22 cellular contexts compared by ENCODE assay signal in the genomic region with DNA sequence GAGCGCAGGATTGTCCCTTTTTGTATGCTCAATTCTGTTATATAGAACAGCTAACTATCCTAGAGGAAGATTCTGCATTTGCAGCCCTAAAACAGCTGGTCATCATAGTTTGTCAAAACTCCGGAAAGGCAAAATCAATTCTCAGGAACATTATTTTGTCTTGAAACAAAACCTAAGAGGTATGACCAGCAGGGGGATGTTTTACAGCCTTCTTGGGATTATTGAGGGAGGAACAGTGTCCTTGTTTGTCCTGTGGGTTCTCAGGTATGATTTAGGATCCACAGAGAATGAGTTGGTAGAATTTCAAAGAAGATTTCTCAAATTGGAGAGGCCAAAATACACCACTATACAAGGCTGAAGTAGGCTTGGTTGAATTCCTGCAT.
DNase-seq lines count a peak whose midpoint lies in the region; ATAC-seq and TF ChIP-seq lines count a peak whose summit lies in the region.
"Had no signal": no experiment of that assay in that cellular context is flagged by ENCODE, and none has a peak within 500 bp of the region (broad histone marks: within the 10 kb centered on the region; RNA-seq: fewer than 3 reads in every experiment).

No MANE protein-coding gene starts in this region.

- no peak for ATAC-seq in activated T-cell treated with anti-CD3 and anti-CD28 coated beads, Interleukin-2, amount 50 U/mL, for 72 hours (replicated peaks in 1 of 2)
- ATAC-seq in right lobe of liver, result no peak
- ATAC-seq: activated naive CD8-positive, alpha-beta T cell treated with anti-CD3 and anti-CD28 coated beads, Interleukin-2, amount 50 U/mL, for 24 hours; GM12878 had no signal

- no peaks in the 10 kb centered on the region for H3K36me3 ChIP-seq in kidney epithelial cell (ENCODE audit: control insufficient read depth, insufficient read depth, low read length)
- H3K36me3 ChIP-seq in smooth muscle cell (ENCODE audit: low read depth), result peaks cover 3% of the 10 kb centered on the region
- no peaks in the 10 kb centered on the region for H3K36me3 ChIP-seq in right lobe of liver
- H3K36me3 ChIP-seq: pancreas had no signal

- TF ChIP-seq CTCF in astrocyte of the spinal cord (IDR thresholded peaks at IDR 0.05; ENCODE audit: low read depth, low read length) (peak; percentile 20), kidney epithelial cell (IDR thresholded peaks at IDR 0.05; ENCODE audit: insufficient read depth, low read length, poor library complexity, severe bottlenecking) (peak; percentile 34), smooth muscle cell (IDR thresholded peaks at IDR 0.05; ENCODE audit: borderline replicate concordance, insufficient read depth, poor library complexity, severe bottlenecking) (peak; percentile 8), nephron progenitor cell (IDR thresholded peaks at IDR 0.05) (no peak), right lobe of liver (IDR thresholded peaks at IDR 0.05) (no peak)

- H3K4me2 ChIP-seq in smooth muscle cell, result peak overlapping the region; percentile 37
- H3K4me2 ChIP-seq: BLaER1 treated with 17β-estradiol and CSF1 and Interleukin-3, amounts not matched to agents 10 nM and 100 nM had no signal

- H3K27me3 Mint-ChIP-seq in activated T-cell treated with anti-CD3 and anti-CD28 coated beads, Interleukin-2, amount 50 U/mL, for 72 hours (ENCODE audit: low read depth), result no peaks in the 10 kb centered on the region
- no peaks in the 10 kb centered on the region for H3K27me3 Mint-ChIP-seq in nephron progenitor cell (ENCODE audit: low read depth, poor library complexity)
- H3K27me3 Mint-ChIP-seq: activated naive CD8-positive, alpha-beta T cell treated with anti-CD3 and anti-CD28 coated beads, Interleukin-2, amount 50 U/mL, for 24 hours had no signal

- H3K4me1 ChIP-seq in smooth muscle cell (ENCODE audit: low read depth), result peaks cover 20% of the 10 kb centered on the region
- H3K4me1 ChIP-seq in right lobe of liver, result peaks cover 0 to 47% (median 8%) of the 10 kb centered on the region in 4 donors

- H4K20me1 ChIP-seq in smooth muscle cell (ENCODE audit: low read depth), result peaks cover 100% of the 10 kb centered on the region

- no peak overlapping the region for H2AFZ ChIP-seq in smooth muscle cell (ENCODE audit: low read depth)

- H3K27me3 ChIP-seq in kidney epithelial cell (ENCODE audit: control insufficient read depth, insufficient read depth, low read length) (no peaks in the 10 kb centered on the region), smooth muscle cell (ENCODE audit: low read depth) (no peaks in the 10 kb centered on the region), right lobe of liver (no peaks in the 10 kb centered on the region)
- H3K27me3 ChIP-seq: BLaER1 treated with 17β-estradiol and CSF1 and Interleukin-3, amounts not matched to agents 10 nM and 100 nM; pancreas had no signal

- H3K36me3 Mint-ChIP-seq in activated T-cell treated with anti-CD3 and anti-CD28 coated beads, Interleukin-2, amount 50 U/mL, for 72 hours (ENCODE audit: insufficient read depth in 2 of 2), result peaks cover 0 to 1% of the 10 kb centered on the region in 2 donors
- peaks cover 40% of the 10 kb centered on the region for H3K36me3 Mint-ChIP-seq in nephron progenitor cell (ENCODE audit: low read depth)

- TF ChIP-seq POLR2A in right lobe of liver (IDR thresholded peaks at IDR 0.05), result no peak

- no peak overlapping the region for H3K9ac ChIP-seq in smooth muscle cell (ENCODE audit: low read depth)
- H3K9ac ChIP-seq: BLaER1 treated with 17β-estradiol and CSF1 and Interleukin-3, amounts not matched to agents 10 nM and 100 nM had no signal

- no peaks in the 10 kb centered on the region for H3F3A ChIP-seq in smooth muscle cell (ENCODE audit: low read depth)

- peaks cover 21% of the 10 kb centered on the region for H3K4me1 Mint-ChIP-seq in activated T-cell treated with anti-CD3 and anti-CD28 coated beads, Interleukin-2, amount 50 U/mL, for 72 hours (ENCODE audit: low read depth)
- H3K4me1 Mint-ChIP-seq in nephron progenitor cell, result peaks cover 20% of the 10 kb centered on the region

- intact Hi-C loops in right lobe of liver (cut with DNase I), result no loop called here

- H3K9me3 ChIP-seq in smooth muscle cell (replicated peaks; ENCODE audit: low read depth) (no peaks in the 10 kb centered on the region), right lobe of liver (no peaks in the 10 kb centered on the region)
- H3K9me3 ChIP-seq: pancreas had no signal

- in situ Hi-C loops in astrocyte of the spinal cord (cut with HindIII; ENCODE audit: low sequenced_read_pairs), result no loop called here

- WGBS in smooth muscle cell (ENCODE audit: low lambda C conversion rate), result 90% methylated on average over 2 of the region's 2 CpGs
- whole genome bisulfite sequencing in right lobe of liver (ENCODE audit: insufficient coverage, low coverage, low lambda C conversion rate, missing lambda C conversion rate), result 65% methylated on average over 2 of the region's 2 CpGs

- H3K4me3 ChIP-seq in astrocyte of the spinal cord (ENCODE audit: low read depth, low read length) (no peak overlapping the region), kidney epithelial cell (ENCODE audit: low read depth, low read length) (no peak overlapping the region), smooth muscle cell (no peak overlapping the region), right lobe of liver (no peak overlapping the region)
- H3K4me3 ChIP-seq: BLaER1 treated with 17β-estradiol and CSF1 and Interleukin-3, amounts not matched to agents 10 nM and 100 nM; GM12878; pancreas; skin epidermis had no signal

- DNase-seq in DMS 273 (lab: John Stamatoyannopoulos, UW; ENCODE audit: unreplicated experiment) (peak; percentile 9), DMS 273 treated with DMSO at 0.1 percent for 48 hours (lab: John Stamatoyannopoulos, UW) (no peak), astrocyte of the spinal cord (ENCODE audit: low read depth, low spot score) (no peak), kidney epithelial cell (ENCODE audit: low read depth) (no peak), smooth muscle cell (lab: John Stamatoyannopoulos, UW; ENCODE audit: unreplicated experiment) (no peak), nephron progenitor cell (no peak), right lobe of liver (no peak)
- DNase-seq in activated T-cell treated with anti-CD3 and anti-CD28 coated beads, Interleukin-2, amount 50 U/mL, for 72 hours, result no peak
- DNase-seq: 8988T; activated naive CD8-positive, alpha-beta T cell treated with anti-CD3 and anti-CD28 coated beads, Interleukin-2, amount 50 U/mL, for 24 hours; effector CD4-positive, alpha-beta T cell; GF-D8; head of caudate nucleus; KBM-7; NCI-H1930; NCI-H446; pancreas; stimulated activated CD4-positive, alpha-beta T cell treated with anti-CD3 and anti-CD28 coated beads, Interleukin-2, amount 100 ng/mL, for 48 hours had no signal

- no peak overlapping the region for H3K27ac Mint-ChIP-seq in activated T-cell treated with anti-CD3 and anti-CD28 coated beads, Interleukin-2, amount 50 U/mL, for 72 hours
- H3K27ac Mint-ChIP-seq in nephron progenitor cell, result no peak overlapping the region
- H3K27ac Mint-ChIP-seq: activated naive CD8-positive, alpha-beta T cell treated with anti-CD3 and anti-CD28 coated beads, Interleukin-2, amount 50 U/mL, for 24 hours; activated T-helper 2 cell treated with anti-CD3 and anti-CD28 coated beads, Interferon-gamma antibody, Interleukin-2, Interleukin-4, amounts not matched to agents 10 μg/mL and 5 μg/mL and 100 μg/mL, durations not matched to agents 14 hours and 24 hours and 36 hours had no signal

- peaks cover 90% of the 10 kb centered on the region for H3K79me2 ChIP-seq in smooth muscle cell (ENCODE audit: low read depth)

- no peak overlapping the region for H3K4me3 Mint-ChIP-seq in activated T-cell treated with anti-CD3 and anti-CD28 coated beads, Interleukin-2, amount 50 U/mL, for 72 hours
- H3K4me3 Mint-ChIP-seq in nephron progenitor cell, result no peak overlapping the region
- H3K4me3 Mint-ChIP-seq: activated naive CD8-positive, alpha-beta T cell treated with anti-CD3 and anti-CD28 coated beads, Interleukin-2, amount 50 U/mL, for 24 hours had no signal

- H3K27ac ChIP-seq in smooth muscle cell (ENCODE audit: low read depth) (no peak overlapping the region), right lobe of liver (no peak overlapping the region)
- H3K27ac ChIP-seq: BLaER1 treated with 17β-estradiol and CSF1 and Interleukin-3, amounts not matched to agents 10 nM and 100 nM; pancreas; skin epidermis had no signal

- H3K9me3 Mint-ChIP-seq in activated T-cell treated with anti-CD3 and anti-CD28 coated beads, Interleukin-2, amount 50 U/mL, for 72 hours, result no peaks in the 10 kb centered on the region
- H3K9me3 Mint-ChIP-seq in nephron progenitor cell, result peaks cover 24% of the 10 kb centered on the region
- H3K9me3 Mint-ChIP-seq: activated T-helper 2 cell treated with anti-CD3 and anti-CD28 coated beads, Interferon-gamma antibody, Interleukin-2, Interleukin-4, amounts not matched to agents 10 μg/mL and 5 μg/mL and 100 μg/mL, durations not matched to agents 14 hours and 24 hours and 36 hours had no signal

Comparison
In these comparisons a context has a peak if more than half of its experiments do, and no peak if none do; other contexts are left out.
1. CTCF ChIP-seq: peak in astrocyte of the spinal cord (single experiment), kidney epithelial cell (single experiment) and smooth muscle cell (single experiment); none in nephron progenitor cell (single experiment) and right lobe of liver (0 of 4).